8 cellular contexts compared by ENCODE assay signal in the genomic region with DNA sequence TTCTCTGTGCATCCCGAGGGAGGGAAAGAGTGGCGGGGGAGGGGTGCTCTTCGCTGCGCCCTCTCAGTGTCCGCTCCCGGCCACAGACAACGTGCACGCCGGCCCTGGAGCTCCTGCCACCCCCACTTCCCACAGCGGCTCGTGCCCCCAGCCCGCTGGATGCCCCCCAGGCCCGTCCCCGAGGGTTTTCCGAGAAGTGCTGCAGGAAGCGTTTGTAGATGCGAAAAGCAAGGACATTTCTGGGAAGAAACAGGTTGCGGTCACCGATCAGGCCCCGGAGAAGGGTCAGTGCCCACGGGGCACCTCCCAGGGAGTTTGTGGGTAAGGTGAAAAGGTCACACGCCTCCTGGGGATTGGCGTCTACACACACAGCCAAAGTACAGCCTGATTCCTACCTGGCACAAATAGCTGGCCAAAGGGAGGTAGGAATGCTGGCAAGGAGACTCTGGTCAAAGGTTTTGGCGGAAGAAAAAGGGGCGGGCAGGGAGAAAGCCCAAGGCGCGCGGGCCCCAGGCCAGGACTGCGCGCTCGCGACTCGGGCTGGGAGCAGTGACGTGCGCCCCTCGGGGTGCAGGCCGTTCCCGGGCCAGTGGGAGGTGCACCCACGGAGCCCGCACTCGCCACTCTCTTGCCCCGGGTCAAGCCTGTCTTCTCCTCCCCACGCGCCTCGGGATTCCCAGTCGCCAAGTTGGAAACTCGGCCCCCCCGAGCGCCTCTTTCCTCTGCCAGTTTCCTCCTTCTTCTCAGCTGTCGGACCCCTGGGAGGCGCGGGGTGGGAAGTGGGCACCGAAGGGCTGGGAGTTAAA. TPM values are rescaled to one million over a fixed set of nuclear protein-coding genes. Genes with fewer than 3 reads are reported as not detected.
DNase-seq lines count a peak whose midpoint lies in the region; ATAC-seq and TF ChIP-seq lines count a peak whose summit lies in the region.

No MANE protein-coding gene starts in this region.

- no peak overlapping the region for H3K27ac Mint-ChIP-seq in T-helper 2 cell treated with Interferon-gamma antibody and Interleukin-4, amounts not matched to agents 5 μg/mL and 100 μg/mL, for 36 hours
- no peak overlapping the region for H3K27ac Mint-ChIP-seq in T-cell

- CTCF ChIA-PET in T-cell (lab: Charles Lee) = interaction anchor here in 1 of 2 donors (0.5 kb wide), 1 partner anchor 267 kb away, joined by 7 read pairs; no protein-coding TSS in a partner anchor

- POLR2A ChIA-PET in T-cell (lab: Charles Lee) = no interaction called here

- peaks cover 73% of the 10 kb centered on the region for H3K27me3 Mint-ChIP-seq in T-helper 2 cell treated with Interferon-gamma antibody and Interleukin-4, amounts not matched to agents 5 μg/mL and 100 μg/mL, for 36 hours (ENCODE audit: low read depth)
- H3K27me3 Mint-ChIP-seq in T-cell = peaks cover 48 to 62% of the 10 kb centered on the region in 2 donors

- peak overlapping the region; percentile 10 to 71 for H3K27ac ChIP-seq in aorta (ENCODE audit: low read depth in 1 of 2, low read length in 2 of 2)

- H3K4me3 ChIP-seq in epithelial cell of proximal tubule (ENCODE audit: low read depth, low read length) (peak overlapping the region; percentile 80), mucosa of descending colon (peak overlapping the region; percentile 25), aorta (ENCODE audit: low read length in 2 of 2) (peak overlapping the region; percentile 61 to 65)

- H3K9me3 ChIP-seq in mucosa of descending colon (no peaks in the 10 kb centered on the region), aorta (ENCODE audit: control insufficient read depth, low read length) (no peaks in the 10 kb centered on the region)

- no peaks in the 10 kb centered on the region for H3K27me3 ChIP-seq in aorta (ENCODE audit: control insufficient read depth in 1 of 2, insufficient read depth in 2 of 2, low read length in 1 of 2)

- 0% methylated on average over 40 to 53 of the region's 53 CpGs for WGBS in aorta, 2 donors

- intact Hi-C loops in mucosa of descending colon (cut with DNase I, micrococcal nuclease) = no loop called here
- intact Hi-C loops in aorta (cut with DNase I) = loop anchor here (5.0 to 10.0 kb wide), 6 partner anchors 129 to 949 kb away; no protein-coding TSS in a partner anchor

- peak overlapping the region; percentile 66 for H3K4me3 Mint-ChIP-seq in T-helper 2 cell treated with Interferon-gamma antibody and Interleukin-4, amounts not matched to agents 5 μg/mL and 100 μg/mL, for 36 hours
- H3K4me3 Mint-ChIP-seq in T-cell = peak overlapping the region; percentile 49 to 80 (median 60)

- DNase-seq in T-helper 2 cell treated with Interferon-gamma antibody and Interleukin-4, amounts not matched to agents 5 μg/mL and 100 μg/mL, for 36 hours (ENCODE audit: low spot score) = no peak
- DNase-seq in T-helper 2 cell = no peak
- DNase-seq in T-cell = peak in 2 of 34 experiments; percentile 2 to 7
- peak; percentile 81 for DNase-seq in epithelial cell of proximal tubule (ENCODE audit: low read depth)
- peak; percentile 69 to 75 (median 71) for DNase-seq in mucosa of descending colon
- DNase-seq in aorta = peak; percentile 85 to 86
- no peak for DNase-seq in NCI-H1105 (lab: John Stamatoyannopoulos, UW)
- no peak for DNase-seq in stimulated activated CD4-positive, alpha-beta T cell treated with anti-CD3 and anti-CD28 coated beads, Interleukin-12 subunit alpha, Interleukin-12 subunit beta, amount 100 ng/mL, for 4 hours

- H3K36me3 ChIP-seq in mucosa of descending colon (ENCODE audit: low read depth) (no peaks in the 10 kb centered on the region), aorta (ENCODE audit: control insufficient read depth in 1 of 2, insufficient read depth in 2 of 2, low read length in 1 of 2) (no peaks in the 10 kb centered on the region)

- peaks cover 3% of the 10 kb centered on the region for H3K36me3 Mint-ChIP-seq in T-helper 2 cell treated with Interferon-gamma antibody and Interleukin-4, amounts not matched to agents 5 μg/mL and 100 μg/mL, for 36 hours (ENCODE audit: low read depth)
- H3K36me3 Mint-ChIP-seq in T-cell = no peaks in the 10 kb centered on the region

- H3K4me1 ChIP-seq in mucosa of descending colon (ENCODE audit: low read depth) (no peaks in the 10 kb centered on the region), aorta (ENCODE audit: control insufficient read depth in 1 of 2, insufficient read depth in 2 of 2, low read length in 2 of 2) (peaks cover 0 to 3% of the 10 kb centered on the region in 2 donors)

- H3K9me3 Mint-ChIP-seq in T-helper 2 cell treated with Interferon-gamma antibody and Interleukin-4, amounts not matched to agents 5 μg/mL and 100 μg/mL, for 36 hours = no peaks in the 10 kb centered on the region
- H3K9me3 Mint-ChIP-seq in T-cell = no peaks in the 10 kb centered on the region

- no peak for TF ChIP-seq CTCF in epithelial cell of proximal tubule (conservative IDR thresholded peaks at IDR 0.05; ENCODE audit: low read depth, low read length)
- no peak for TF ChIP-seq CTCF in mucosa of descending colon (IDR thresholded peaks at IDR 0.05)

- H3K4me1 Mint-ChIP-seq in T-helper 2 cell treated with Interferon-gamma antibody and Interleukin-4, amounts not matched to agents 5 μg/mL and 100 μg/mL, for 36 hours (ENCODE audit: low read depth) = peaks cover 15% of the 10 kb centered on the region
- H3K4me1 Mint-ChIP-seq in T-cell = peaks cover 13 to 28% (median 25%) of the 10 kb centered on the region in 3 donors

- no peak for ATAC-seq in T-cell (replicated peaks in 1 of 4)
- ATAC-seq in mucosa of descending colon = peak; percentile 68
- ATAC-seq in aorta (ENCODE audit: low FRiP score) = peak; percentile 69

RNA-seq across cellular contexts. Expression of gene NRP1, which starts 1.5 kb away (rescaled TPM):
- total RNA-seq in T-cell (1 to 10 TPM in 2 of 5 donors, under 1 TPM in 1, not detected in 2; 0.62 to 1.9 (median 1.1) TPM), epithelial cell of proximal tubule (62.7 and 89.4 TPM in 2 replicates), mucosa of descending colon (10 to 100 TPM; 12.3 to 52.3 (median 33.2) TPM), aorta (100 to 1,000 TPM; 111 to 221 TPM)
- polyA plus RNA-seq in aorta = 10 to 100 TPM; 19.2 to 52.9 TPM

Comparison
In these comparisons a context has a peak if more than half of its experiments do, and no peak if none do; other contexts are left out.
1. DNase-seq: peak in epithelial cell of proximal tubule (single experiment), mucosa of descending colon (3 of 3) and aorta (2 of 2); none in T-helper 2 cell treated with Interferon-gamma antibody and Interleukin-4, amounts not matched to agents 5 μg/mL and 100 μg/mL, for 36 hours (single experiment), T-helper 2 cell (0 of 5), NCI-H1105 (single experiment) and stimulated activated CD4-positive, alpha-beta T cell treated with anti-CD3 and anti-CD28 coated beads, Interleukin-12 subunit alpha, Interleukin-12 subunit beta, amount 100 ng/mL, for 4 hours (single experiment).
2. ATAC-seq: peak in mucosa of descending colon (single experiment) and aorta (single experiment); none in T-cell (0 of 4).
3. H3K4me3 ChIP-seq: peak in every context shown above with its lines; median percentile 80 in epithelial cell of proximal tubule; 63 in aorta; 25 in mucosa of descending colon.
4. RNA of gene NRP1, which starts 1.5 kb away (total RNA-seq): 111 to 221 TPM in aorta, 62.7 to 89.4 TPM in epithelial cell of proximal tubule and 12.3 to 52.3 TPM in mucosa of descending colon; 0.62 to 1.9 TPM in T-cell; every median in the first group is over 4 times any median in the second.
5. intact Hi-C loops: an anchor here in aorta (5.0 to 10.0 kb wide); none called in mucosa of descending colon.